Comparison of ENCODE assay signal across 12 cellular contexts in the genomic region with DNA sequence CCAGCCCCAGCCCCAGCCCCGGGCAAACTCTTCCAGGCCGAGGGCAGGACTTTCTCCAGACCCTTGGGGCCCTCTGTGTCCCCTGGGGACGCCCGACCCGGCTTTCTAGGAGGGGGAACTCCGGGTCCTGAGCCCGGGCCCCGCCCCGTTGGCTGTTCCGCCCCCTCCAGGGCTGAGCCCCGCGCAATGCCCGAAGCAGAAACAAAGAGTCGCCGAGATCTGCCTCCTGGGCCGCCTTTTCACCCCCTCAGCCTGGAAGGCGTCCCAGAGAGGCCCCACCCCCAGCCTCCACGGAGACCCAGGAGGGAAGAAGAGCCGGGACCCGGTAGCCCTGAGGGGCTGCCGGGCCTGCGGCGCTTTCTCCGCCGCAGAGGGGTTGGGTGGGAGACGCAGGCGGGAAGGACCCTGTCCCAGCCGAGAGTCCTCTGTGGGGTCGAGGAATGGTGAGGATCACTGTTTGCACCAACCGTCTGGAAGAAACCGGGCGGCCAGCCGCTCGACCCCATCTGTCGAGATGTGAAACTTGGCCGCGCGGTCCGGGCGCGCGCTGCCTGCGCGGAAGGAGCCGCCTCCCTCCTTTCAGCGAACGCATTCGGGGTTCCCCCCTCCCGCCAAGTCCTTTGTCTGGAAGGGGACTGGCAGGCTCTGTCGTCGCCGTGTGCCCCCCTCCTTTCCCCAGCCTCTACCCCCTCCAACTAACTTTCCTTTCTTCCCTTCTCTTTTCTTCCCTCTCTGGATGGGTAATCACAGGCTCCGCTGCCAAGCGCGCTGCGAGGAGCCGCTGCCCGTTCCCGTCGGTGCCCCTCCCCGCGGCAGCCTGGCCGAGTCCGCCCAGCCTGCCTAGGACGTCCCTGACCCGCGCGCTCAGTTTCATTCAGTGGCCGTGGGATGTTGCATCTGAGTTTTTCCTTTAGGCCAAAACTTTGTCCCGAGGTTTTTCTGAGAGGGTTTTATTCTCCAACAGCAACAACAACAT. TPM values are rescaled to one million over a fixed set of nuclear protein-coding genes. Genes with fewer than 3 reads are reported as not detected.
DNase-seq lines count a peak whose midpoint lies in the region; ATAC-seq and TF ChIP-seq lines count a peak whose summit lies in the region.
"Had no signal": no experiment of that assay in that cellular context is flagged by ENCODE, and none has a peak within 500 bp of the region (broad histone marks: within the 10 kb centered on the region; RNA-seq: fewer than 3 reads in every experiment).

No MANE protein-coding gene starts in this region.

- no peak for TF ChIP-seq POLR2A in heart left ventricle (IDR thresholded peaks at IDR 0.05)

- H3K9me3 ChIP-seq in heart left ventricle (no peaks in the 10 kb centered on the region), adipocyte (ENCODE audit: control insufficient read depth, low read length) (no peaks in the 10 kb centered on the region), lower lobe of right lung (no peaks in the 10 kb centered on the region), aorta (ENCODE audit: control insufficient read depth, low read length) (peaks cover under 1% of the 10 kb centered on the region)

- H3K9ac ChIP-seq in adipocyte (ENCODE audit: low read length): no peak overlapping the region

- 1% methylated on average over 53 to 70 of the region's 70 CpGs for WGBS in heart left ventricle, 4 donors
- 2% methylated on average over 68 to 70 of the region's 70 CpGs for WGBS in aorta, 2 donors

- ATAC-seq in heart left ventricle (no peak), Right ventricle myocardium superior (ENCODE audit: poor library complexity) (no peak), lower lobe of right lung (no peak), aorta (ENCODE audit: low FRiP score) (peak; percentile 4), HG03095 (IDR thresholded peaks at IDR 0.05; ENCODE audit: unreplicated experiment) (no peak)

- H3K36me3 ChIP-seq in heart left ventricle: no peaks in the 10 kb centered on the region
- no peaks in the 10 kb centered on the region for H3K36me3 ChIP-seq in adipocyte (ENCODE audit: control insufficient read depth, insufficient read depth, low read length, severe bottlenecking)
- no peaks in the 10 kb centered on the region for H3K36me3 ChIP-seq in lower lobe of right lung
- H3K36me3 ChIP-seq in aorta (ENCODE audit: control insufficient read depth in 1 of 2, insufficient read depth in 2 of 2, low read length in 1 of 2): no peaks in the 10 kb centered on the region

- H3K4me1 ChIP-seq in heart left ventricle (peaks cover 0 to 38% (median 20%) of the 10 kb centered on the region in 12 donors), adipocyte (ENCODE audit: control insufficient read depth, insufficient read depth, low read length) (peaks cover 5% of the 10 kb centered on the region), lower lobe of right lung (peaks cover 39% of the 10 kb centered on the region), aorta (ENCODE audit: control insufficient read depth in 1 of 2, insufficient read depth in 2 of 2, low read length in 2 of 2) (no peaks in the 10 kb centered on the region)

- DNase-seq in heart left ventricle (no peak), Right ventricle myocardium superior (no peak), adipocyte (ENCODE audit: low read depth) (no peak), lower lobe of right lung (peak; percentile 44), aorta (peak in 1 of 2 donors; percentile 74), CD1c-positive myeloid dendritic cell (ENCODE audit: extremely low spot score) (no peak), AG08395 (ENCODE audit: low spot score) (no peak)
- DNase-seq: activated T-cell treated with anti-CD3 and anti-CD28 coated beads, Interleukin-2, amount 50 U/mL, for 1 hour had no signal

- intact Hi-C loops in heart left ventricle (cut with DNase I): no loop called here
- intact Hi-C loops in Right ventricle myocardium superior (cut with DNase I): no loop called here
- intact Hi-C loops in lower lobe of right lung (cut with DNase I): no loop called here
- intact Hi-C loops in aorta (cut with DNase I): no loop called here

- TF ChIP-seq CTCF in heart left ventricle (IDR thresholded peaks at IDR 0.05) (no peak), lower lobe of right lung (IDR thresholded peaks at IDR 0.05) (no peak)

- H3K27ac ChIP-seq in heart left ventricle (no peak overlapping the region), lower lobe of right lung (no peak overlapping the region), aorta (ENCODE audit: low read depth in 1 of 2, low read length in 2 of 2) (no peak overlapping the region)
- H3K27ac ChIP-seq: RWPE1 had no signal

- H3K4me3 ChIP-seq in heart left ventricle (peak overlapping the region in 9 of 12 donors; percentile 4 to 36 (median 19)), adipocyte (ENCODE audit: low read length) (peak overlapping the region; percentile 33), lower lobe of right lung (peak overlapping the region; percentile 21), aorta (ENCODE audit: low read length in 2 of 2) (no peak overlapping the region)

- H3K27me3 ChIP-seq in heart left ventricle: peaks cover 86 to 98% (median 96%) of the 10 kb centered on the region in 9 donors
- peaks cover 87% of the 10 kb centered on the region for H3K27me3 ChIP-seq in adipocyte (replicated peaks; ENCODE audit: control insufficient read depth, insufficient read depth, low read length)
- peaks cover 98% of the 10 kb centered on the region for H3K27me3 ChIP-seq in lower lobe of right lung (ENCODE audit: low read depth)
- peaks cover 0 to 3% of the 10 kb centered on the region in 2 donors for H3K27me3 ChIP-seq in aorta (ENCODE audit: control insufficient read depth in 1 of 2, insufficient read depth in 2 of 2, low read length in 1 of 2)

RNA-seq across cellular contexts. Expression of a gene that starts 10.2 kb away (rescaled TPM):
- total RNA-seq in heart left ventricle: under 1 TPM in 1 of 9 donors, not detected in 8; 0.06 TPM
- under 1 TPM in 1 of 2 donors, not detected in 1; 0.08 TPM for polyA plus RNA-seq in heart left ventricle
- total RNA-seq in Right ventricle myocardium superior: 0.11 TPM
- not detected for total RNA-seq in lower lobe of right lung
- not detected for total RNA-seq in aorta
- polyA plus RNA-seq in aorta: not detected
- total RNA-seq: HT1080, temporal lobe had no signal

Comparison
In these comparisons a context has a peak if more than half of its experiments do, and no peak if none do; other contexts are left out.
1. H3K4me3 ChIP-seq: peak in heart left ventricle (9 of 12), adipocyte (single experiment) and lower lobe of right lung (single experiment); none in aorta (0 of 2).